1 cellular context compared by ENCODE assay signal in the genomic region with DNA sequence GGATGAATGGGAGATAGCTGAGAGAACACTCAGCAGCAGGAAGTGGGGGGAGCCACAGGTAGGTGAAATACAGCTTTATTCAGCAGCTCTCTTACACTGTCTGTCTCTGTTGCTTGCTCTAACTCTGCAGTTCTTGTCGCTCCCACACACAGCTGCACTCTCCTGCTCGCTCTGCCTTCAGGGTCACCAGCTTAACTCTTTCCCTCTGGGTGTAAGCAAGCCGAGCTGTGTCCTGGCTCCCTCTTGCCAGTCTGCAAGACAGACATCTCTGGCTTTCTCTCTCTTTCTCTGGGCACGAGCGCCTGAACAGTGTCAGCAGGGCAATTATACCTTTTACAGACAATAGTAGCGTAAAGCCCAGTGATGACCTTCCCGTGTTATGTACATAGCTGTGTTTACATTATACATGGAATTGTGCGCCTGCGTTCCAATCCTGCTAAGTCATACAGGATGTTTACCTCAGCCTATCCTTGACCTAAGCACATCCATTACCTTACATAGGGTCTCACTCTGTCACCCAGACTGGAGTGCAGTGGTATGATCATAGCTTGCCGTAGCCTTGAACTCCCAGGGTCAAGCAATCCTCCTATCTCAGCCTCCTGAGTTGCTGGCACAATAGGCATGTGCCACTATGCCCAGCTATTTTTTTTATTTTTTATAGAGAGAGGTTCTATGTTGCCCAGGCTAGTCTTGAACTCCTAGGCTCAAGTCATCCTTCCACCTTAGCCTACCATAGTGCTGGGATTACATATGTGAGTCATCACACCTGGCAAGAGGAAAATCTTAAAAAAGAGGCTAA.
TF ChIP-seq lines count a peak whose summit lies in the region.

No MANE protein-coding gene starts in this region.

TF ChIP-seq in HepG2, 621 proteins besides CTCF, POLR2A, EP300 and RAD21 (continued from another document and continues in another):
- TF ChIP-seq, protein P1, sequence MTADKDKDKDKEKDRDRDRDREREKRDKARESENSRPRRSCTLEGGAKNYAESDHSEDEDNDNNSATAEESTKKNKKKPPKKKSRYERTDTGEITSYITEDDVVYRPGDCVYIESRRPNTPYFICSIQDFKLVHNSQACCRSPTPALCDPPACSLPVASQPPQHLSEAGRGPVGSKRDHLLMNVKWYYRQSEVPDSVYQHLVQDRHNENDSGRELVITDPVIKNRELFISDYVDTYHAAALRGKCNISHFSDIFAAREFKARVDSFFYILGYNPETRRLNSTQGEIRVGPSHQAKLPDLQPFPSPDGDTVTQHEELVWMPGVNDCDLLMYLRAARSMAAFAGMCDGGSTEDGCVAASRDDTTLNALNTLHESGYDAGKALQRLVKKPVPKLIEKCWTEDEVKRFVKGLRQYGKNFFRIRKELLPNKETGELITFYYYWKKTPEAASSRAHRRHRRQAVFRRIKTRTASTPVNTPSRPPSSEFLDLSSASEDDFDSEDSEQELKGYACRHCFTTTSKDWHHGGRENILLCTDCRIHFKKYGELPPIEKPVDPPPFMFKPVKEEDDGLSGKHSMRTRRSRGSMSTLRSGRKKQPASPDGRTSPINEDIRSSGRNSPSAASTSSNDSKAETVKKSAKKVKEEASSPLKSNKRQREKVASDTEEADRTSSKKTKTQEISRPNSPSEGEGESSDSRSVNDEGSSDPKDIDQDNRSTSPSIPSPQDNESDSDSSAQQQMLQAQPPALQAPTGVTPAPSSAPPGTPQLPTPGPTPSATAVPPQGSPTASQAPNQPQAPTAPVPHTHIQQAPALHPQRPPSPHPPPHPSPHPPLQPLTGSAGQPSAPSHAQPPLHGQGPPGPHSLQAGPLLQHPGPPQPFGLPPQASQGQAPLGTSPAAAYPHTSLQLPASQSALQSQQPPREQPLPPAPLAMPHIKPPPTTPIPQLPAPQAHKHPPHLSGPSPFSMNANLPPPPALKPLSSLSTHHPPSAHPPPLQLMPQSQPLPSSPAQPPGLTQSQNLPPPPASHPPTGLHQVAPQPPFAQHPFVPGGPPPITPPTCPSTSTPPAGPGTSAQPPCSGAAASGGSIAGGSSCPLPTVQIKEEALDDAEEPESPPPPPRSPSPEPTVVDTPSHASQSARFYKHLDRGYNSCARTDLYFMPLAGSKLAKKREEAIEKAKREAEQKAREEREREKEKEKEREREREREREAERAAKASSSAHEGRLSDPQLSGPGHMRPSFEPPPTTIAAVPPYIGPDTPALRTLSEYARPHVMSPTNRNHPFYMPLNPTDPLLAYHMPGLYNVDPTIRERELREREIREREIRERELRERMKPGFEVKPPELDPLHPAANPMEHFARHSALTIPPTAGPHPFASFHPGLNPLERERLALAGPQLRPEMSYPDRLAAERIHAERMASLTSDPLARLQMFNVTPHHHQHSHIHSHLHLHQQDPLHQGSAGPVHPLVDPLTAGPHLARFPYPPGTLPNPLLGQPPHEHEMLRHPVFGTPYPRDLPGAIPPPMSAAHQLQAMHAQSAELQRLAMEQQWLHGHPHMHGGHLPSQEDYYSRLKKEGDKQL (CRISPR knock-in tag; IDR thresholded peaks at IDR 0.05; ENCODE audit: low read depth), result peak; percentile 93
- no peak for TF ChIP-seq ZNF704 (CRISPR knock-in tag; IDR thresholded peaks at IDR 0.05; ENCODE audit: borderline replicate concordance)
- no peak for TF ChIP-seq SRSF9 (IDR thresholded peaks at IDR 0.05; ENCODE audit: borderline replicate concordance, insufficient read depth, low read depth, low read length, poor library complexity, severe bottlenecking)
- TF ChIP-seq ZNF136 (CRISPR knock-in tag; IDR thresholded peaks at IDR 0.05; ENCODE audit: low read depth), result peak; percentile 27; the same call in 1 of the 2 replicates
- peak; percentile 47; the same call in 1 of the 2 replicates for TF ChIP-seq RBAK (CRISPR knock-in tag; IDR thresholded peaks at IDR 0.05)
- no peak; the same call in 1 of the 2 replicates for TF ChIP-seq ZNF672 (CRISPR knock-in tag; IDR thresholded peaks at IDR 0.05)
- peak; percentile 100 for TF ChIP-seq ZNF280D (CRISPR knock-in tag; IDR thresholded peaks at IDR 0.05)
- TF ChIP-seq ZNF451 (CRISPR knock-in tag; IDR thresholded peaks at IDR 0.05), result no peak
- TF ChIP-seq HMGXB4 (CRISPR knock-in tag; IDR thresholded peaks at IDR 0.05; ENCODE audit: borderline replicate concordance in 1 of 2, low read depth in 1 of 2), result 0 out of 4 replicates have a peak, but pooled peaks of 1 of the 2 experiments have one; percentile 56
- no peak for TF ChIP-seq ZNF530 (CRISPR knock-in tag; IDR thresholded peaks at IDR 0.05; ENCODE audit: low read depth)
- TF ChIP-seq ATF3 (CRISPR knock-in tag; IDR thresholded peaks at IDR 0.05), result peak; percentile 100
- TF ChIP-seq PBX3 (CRISPR knock-in tag; IDR thresholded peaks at IDR 0.05; ENCODE audit: borderline replicate concordance), result no peak
- peak; percentile 28; the same call in 1 of the 2 replicates for TF ChIP-seq SMAD9 (CRISPR knock-in tag; IDR thresholded peaks at IDR 0.05)
- peak; percentile 74; the same call in 1 of the 2 replicates for TF ChIP-seq ZNF691 (CRISPR knock-in tag; IDR thresholded peaks at IDR 0.05; ENCODE audit: borderline replicate concordance, low read depth)
- TF ChIP-seq ZFP1 (CRISPR knock-in tag; IDR thresholded peaks at IDR 0.05), result peak; percentile 96; the same call in 1 of the 2 replicates
- TF ChIP-seq SIN3A (IDR thresholded peaks at IDR 0.05; ENCODE audit: borderline replicate concordance, low read depth, low read length), result 0 out of 2 replicates have a peak, but pooled peaks have one; percentile 38
- TF ChIP-seq SMARCC2 (IDR thresholded peaks at IDR 0.05), result peak; percentile 22; the same call in 1 of the 2 replicates
- peak; percentile 71; the same call in 1 of the 2 replicates for TF ChIP-seq ELF1 (CRISPR knock-in tag; IDR thresholded peaks at IDR 0.05)
- TF ChIP-seq, protein P2, sequence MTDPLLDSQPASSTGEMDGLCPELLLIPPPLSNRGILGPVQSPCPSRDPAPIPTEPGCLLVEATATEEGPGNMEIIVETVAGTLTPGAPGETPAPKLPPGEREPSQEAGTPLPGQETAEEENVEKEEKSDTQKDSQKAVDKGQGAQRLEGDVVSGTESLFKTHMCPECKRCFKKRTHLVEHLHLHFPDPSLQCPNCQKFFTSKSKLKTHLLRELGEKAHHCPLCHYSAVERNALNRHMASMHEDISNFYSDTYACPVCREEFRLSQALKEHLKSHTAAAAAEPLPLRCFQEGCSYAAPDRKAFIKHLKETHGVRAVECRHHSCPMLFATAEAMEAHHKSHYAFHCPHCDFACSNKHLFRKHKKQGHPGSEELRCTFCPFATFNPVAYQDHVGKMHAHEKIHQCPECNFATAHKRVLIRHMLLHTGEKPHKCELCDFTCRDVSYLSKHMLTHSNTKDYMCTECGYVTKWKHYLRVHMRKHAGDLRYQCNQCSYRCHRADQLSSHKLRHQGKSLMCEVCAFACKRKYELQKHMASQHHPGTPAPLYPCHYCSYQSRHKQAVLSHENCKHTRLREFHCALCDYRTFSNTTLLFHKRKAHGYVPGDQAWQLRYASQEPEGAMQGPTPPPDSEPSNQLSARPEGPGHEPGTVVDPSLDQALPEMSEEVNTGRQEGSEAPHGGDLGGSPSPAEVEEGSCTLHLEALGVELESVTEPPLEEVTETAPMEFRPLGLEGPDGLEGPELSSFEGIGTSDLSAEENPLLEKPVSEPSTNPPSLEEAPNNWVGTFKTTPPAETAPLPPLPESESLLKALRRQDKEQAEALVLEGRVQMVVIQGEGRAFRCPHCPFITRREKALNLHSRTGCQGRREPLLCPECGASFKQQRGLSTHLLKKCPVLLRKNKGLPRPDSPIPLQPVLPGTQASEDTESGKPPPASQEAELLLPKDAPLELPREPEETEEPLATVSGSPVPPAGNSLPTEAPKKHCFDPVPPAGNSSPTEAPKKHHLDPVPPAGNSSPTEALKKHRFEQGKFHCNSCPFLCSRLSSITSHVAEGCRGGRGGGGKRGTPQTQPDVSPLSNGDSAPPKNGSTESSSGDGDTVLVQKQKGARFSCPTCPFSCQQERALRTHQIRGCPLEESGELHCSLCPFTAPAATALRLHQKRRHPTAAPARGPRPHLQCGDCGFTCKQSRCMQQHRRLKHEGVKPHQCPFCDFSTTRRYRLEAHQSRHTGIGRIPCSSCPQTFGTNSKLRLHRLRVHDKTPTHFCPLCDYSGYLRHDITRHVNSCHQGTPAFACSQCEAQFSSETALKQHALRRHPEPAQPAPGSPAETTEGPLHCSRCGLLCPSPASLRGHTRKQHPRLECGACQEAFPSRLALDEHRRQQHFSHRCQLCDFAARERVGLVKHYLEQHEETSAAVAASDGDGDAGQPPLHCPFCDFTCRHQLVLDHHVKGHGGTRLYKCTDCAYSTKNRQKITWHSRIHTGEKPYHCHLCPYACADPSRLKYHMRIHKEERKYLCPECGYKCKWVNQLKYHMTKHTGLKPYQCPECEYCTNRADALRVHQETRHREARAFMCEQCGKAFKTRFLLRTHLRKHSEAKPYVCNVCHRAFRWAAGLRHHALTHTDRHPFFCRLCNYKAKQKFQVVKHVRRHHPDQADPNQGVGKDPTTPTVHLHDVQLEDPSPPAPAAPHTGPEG (CRISPR knock-in tag; IDR thresholded peaks at IDR 0.05), result 0 out of 2 replicates have a peak, but pooled peaks have one; percentile 24
- no peak for TF ChIP-seq ZFP36 (IDR thresholded peaks at IDR 0.05; ENCODE audit: borderline replicate concordance, low read depth, low read length, partially characterized antibody)
- peak; percentile 95; the same call in 1 of the 2 replicates for TF ChIP-seq ZNF724P (CRISPR knock-in tag; IDR thresholded peaks at IDR 0.05; ENCODE audit: borderline replicate concordance)
- peak; percentile 98 for TF ChIP-seq KDM1A (CRISPR knock-in tag; IDR thresholded peaks at IDR 0.05)
- peak; percentile 30; the same call in 1 of the 2 replicates for TF ChIP-seq ZNF460 (CRISPR knock-in tag; IDR thresholded peaks at IDR 0.05; ENCODE audit: borderline replicate concordance)
- TF ChIP-seq HNRNPL (IDR thresholded peaks at IDR 0.05; ENCODE audit: low read depth, low read length), result 0 out of 2 replicates have a peak, but pooled peaks have one; percentile 15
- TF ChIP-seq ZSCAN31 (CRISPR knock-in tag; IDR thresholded peaks at IDR 0.05; ENCODE audit: low read depth), result peak; percentile 100
- no peak for TF ChIP-seq ZNF790 (CRISPR knock-in tag; IDR thresholded peaks at IDR 0.05; ENCODE audit: borderline replicate concordance)
- no peak for TF ChIP-seq ZFP82 (CRISPR knock-in tag; IDR thresholded peaks at IDR 0.05; ENCODE audit: borderline replicate concordance)
- peak; percentile 99 for TF ChIP-seq FOXK2 (IDR thresholded peaks at IDR 0.05)
- no peak for TF ChIP-seq HMGA1 (CRISPR knock-in tag; conservative IDR thresholded peaks at IDR 0.05)
